ENCODE assay signal across 10 cellular contexts in genomic region chr18:75408554-75409506, GRCh38. TPM values are rescaled to one million over a fixed set of nuclear protein-coding genes. Genes with fewer than 3 reads are reported as not detected.
DNase-seq lines count a peak whose midpoint lies in the region; ATAC-seq and TF ChIP-seq lines count a peak whose summit lies in the region.
"Had no signal": no experiment of that assay in that cellular context is flagged by ENCODE, and none has a peak within 500 bp of the region (broad histone marks: within the 10 kb centered on the region; RNA-seq: fewer than 3 reads in every experiment).

No MANE protein-coding gene starts in this region.

- intact Hi-C loops in uterus (cut with DNase I; ENCODE audit: low total_unique reads): no loop called here

- ATAC-seq in GM19397 (IDR thresholded peaks at IDR 0.05; ENCODE audit: unreplicated experiment): no peak

- no peak overlapping the region for H3K4me3 ChIP-seq in astrocyte of the cerebellum (ENCODE audit: low read depth, low read length)
- no peak overlapping the region for H3K4me3 ChIP-seq in skeletal muscle satellite cell (ENCODE audit: low read length)
- no peak overlapping the region for H3K4me3 ChIP-seq in uterus

- in situ Hi-C loops in astrocyte of the cerebellum (cut with HindIII; ENCODE audit: low sequenced_read_pairs): no loop called here

- H3K27me3 ChIP-seq in skeletal muscle satellite cell (ENCODE audit: control insufficient read depth, insufficient read depth, low read length) (no peaks in the 10 kb centered on the region), uterus (no peaks in the 10 kb centered on the region)

- peak overlapping the region; percentile 26 for H3K4me2 ChIP-seq in skeletal muscle satellite cell (ENCODE audit: low read length)

- no peak overlapping the region for H3K27ac ChIP-seq in uterus

- peak; percentile 99 for DNase-seq in ELR (ENCODE audit: low read depth)
- DNase-seq in NCI-H2107 treated with DMSO at 0.1 percent for 48 hours (lab: John Stamatoyannopoulos, UW; ENCODE audit: unreplicated experiment): peak; percentile 13
- DNase-seq in astrocyte of the cerebellum (ENCODE audit: low read depth): peak; percentile 93
- DNase-seq in iPS-NIHi7 (ENCODE audit: extremely low spot score): no peak
- no peak for DNase-seq in uterus
- no peak for DNase-seq in globus pallidus (ENCODE audit: low spot score)

- H3K4me1 ChIP-seq in skeletal muscle satellite cell (ENCODE audit: control insufficient read depth, insufficient read depth, low read length) (peaks cover 32% of the 10 kb centered on the region), uterus (no peaks in the 10 kb centered on the region)

- H3K9me3 ChIP-seq in skeletal muscle satellite cell (replicated peaks; ENCODE audit: low read length): no peaks in the 10 kb centered on the region
- no peaks in the 10 kb centered on the region for H3K9me3 ChIP-seq in uterus

- no peak for TF ChIP-seq POLR2A in uterus (IDR thresholded peaks at IDR 0.05)

- H3K36me3 ChIP-seq in skeletal muscle satellite cell (ENCODE audit: insufficient read depth, low read length) (no peaks in the 10 kb centered on the region), uterus (no peaks in the 10 kb centered on the region)

- H3K9ac ChIP-seq in skeletal muscle satellite cell (ENCODE audit: low read depth, low read length): peak overlapping the region; percentile 62

- TF ChIP-seq CTCF in astrocyte of the cerebellum (IDR thresholded peaks at IDR 0.05; ENCODE audit: low read depth, low read length, missing control alignments) (no peak), uterus (IDR thresholded peaks at IDR 0.05) (no peak)

RNA-seq across cellular contexts. Expression of gene SMIM21, which starts 18.7 kb away (rescaled TPM):
- total RNA-seq in skeletal muscle satellite cell (2012; rRNA removed): not detected in 2 replicates
- total RNA-seq in uterus: not detected
- total RNA-seq: T-helper 2 cell treated with Interferon-gamma antibody and Interleukin-4, amounts not matched to agents 100 ng/mL and 5 ng/mL, for 36 hours; urinary bladder had no signal

Comparison
In these comparisons a context has a peak if more than half of its experiments do, and no peak if none do; other contexts are left out.
1. DNase-seq: peak in ELR (single experiment), NCI-H2107 treated with DMSO at 0.1 percent for 48 hours (single experiment) and astrocyte of the cerebellum (single experiment); none in iPS-NIHi7 (single experiment), uterus (0 of 2) and globus pallidus (single experiment).